Comparison of ENCODE assay signal across 8 cellular contexts in genomic region chr1:246817778-246818177, GRCh38.
DNase-seq lines count a peak whose midpoint lies in the region; ATAC-seq, FAIRE-seq and TF ChIP-seq lines count a peak whose summit lies in the region.
"Not testable (repeated sequence)": the region's sequence is repeated elsewhere in the genome, so short reads cannot be mapped to it uniquely, and the experiment has no call there.

No MANE protein-coding gene starts in this region.

- not testable (repeated sequence) for H3K9me3 ChIP-seq in IMR-90 (ENCODE audit: control insufficient read depth, insufficient read depth, low read length); astrocyte (ENCODE audit: insufficient read depth, low read depth, low read length)

- H3K4me1 ChIP-seq in IMR-90 (ENCODE audit: control insufficient read depth, insufficient read depth, low read length); astrocyte (ENCODE audit: insufficient read depth, low read length): not testable (repeated sequence)

- not testable (repeated sequence) for TF ChIP-seq RAD21 in IMR-90 (IDR thresholded peaks at IDR 0.05; ENCODE audit: low read length)

- not testable (repeated sequence) for H3K36me3 Mint-ChIP-seq in astrocyte (ENCODE audit: low read depth, unreplicated experiment)

- H2BK5ac ChIP-seq in IMR-90 (ENCODE audit: low read depth, low read length, poor library complexity, severe bottlenecking): not testable (repeated sequence)

- not testable (repeated sequence) for H3K56ac ChIP-seq in IMR-90 (ENCODE audit: extremely low read depth, insufficient read depth, low read length)

- H3K9me1 ChIP-seq in IMR-90 (ENCODE audit: insufficient read depth, low read length): not testable (repeated sequence)

- H2AK9ac ChIP-seq in IMR-90 (replicated peaks; ENCODE audit: low read depth, low read length, poor library complexity): not testable (repeated sequence)

- H4K8ac ChIP-seq in IMR-90 (ENCODE audit: low read depth in 2 of 2, low read length in 2 of 2): not testable (repeated sequence)

- not testable (repeated sequence) for H3K14ac ChIP-seq in IMR-90 (replicated peaks; ENCODE audit: low read depth, low read length)

- not testable (repeated sequence) for H2BK15ac ChIP-seq in IMR-90 (ENCODE audit: low read depth, low read length)

- H3K4me2 ChIP-seq in IMR-90 (ENCODE audit: low read depth, low read length); astrocyte (ENCODE audit: low read length): not testable (repeated sequence)

- not testable (repeated sequence) for H2AFZ ChIP-seq in IMR-90 (replicated peaks; ENCODE audit: low read length, poor library complexity); astrocyte (ENCODE audit: low read depth, low read length)

- not testable (repeated sequence) for H3K4me3 Mint-ChIP-seq in astrocyte (ENCODE audit: unreplicated experiment)

- not testable (repeated sequence) for H3K9me3 Mint-ChIP-seq in astrocyte (ENCODE audit: unreplicated experiment)

- peaks cover 16% of the 10 kb centered on the region for H3K27me3 Mint-ChIP-seq in astrocyte (ENCODE audit: low read depth, unreplicated experiment)

- peaks cover 14% of the 10 kb centered on the region for H3K27me3 ChIP-seq in IMR-90 (ENCODE audit: control insufficient read depth, insufficient read depth, low read length)
- H3K27me3 ChIP-seq in astrocyte (ENCODE audit: insufficient read depth, low read length): not testable (repeated sequence)

- in situ Hi-C loops in GM13976 (cut with MboI; ENCODE audit: low sequenced_read_pairs, unreplicated experiment); IMR-90 (cut with MboI; ENCODE audit: low sequenced_read_pairs): not testable (repeated sequence)

- not testable (repeated sequence) for H3K4me1 Mint-ChIP-seq in astrocyte (ENCODE audit: low read depth, unreplicated experiment)

- not testable (repeated sequence) for H3K18ac ChIP-seq in IMR-90 (ENCODE audit: low read depth, low read length)

- ATAC-seq in IMR-90 (ENCODE audit: low read depth): not testable (repeated sequence)

- H3K27ac ChIP-seq in IMR-90 (ENCODE audit: insufficient read depth, low read length); astrocyte (ENCODE audit: low read depth, low read length): not testable (repeated sequence)

- not testable (repeated sequence) for H2AK5ac ChIP-seq in IMR-90 (ENCODE audit: low read depth, low read length)

- not testable (repeated sequence) for H3K23ac ChIP-seq in IMR-90 (ENCODE audit: low read depth, low read length)

- DNase-seq in Ammon's horn (ENCODE audit: low spot score) (peak; percentile 76), GM13976 (ENCODE audit: low spot score) (peak; percentile 88), IMR-90 (peak; percentile 27), NCI-H82 (lab: John Stamatoyannopoulos, UW) (peak; percentile 48), erythroblast (lab: John Stamatoyannopoulos, UW) (peak; percentile 66 to 77), iPS DF 19.7 (ENCODE audit: low read depth, low spot score) (peak; percentile 57), renal cortical epithelial cell (ENCODE audit: low read depth) (peak; percentile 41)
- not testable (repeated sequence) for DNase-seq in astrocyte (ENCODE audit: low read depth)

- CTCF ChIA-PET in IMR-90 (lab: Yijun Ruan, JAX): not testable (repeated sequence)

- dilution Hi-C loops in IMR-90 (cut with HindIII; ENCODE audit: low sequenced_read_pairs, unreplicated experiment): not testable (repeated sequence)

- 100% methylated on average over 2 of the region's 9 CpGs; no CpG with 5 or more reads in 1 of the 2 experiments for WGBS in IMR-90 (ENCODE audit: extremely low coverage in 2 of 2, insufficient read length in 1 of 2), 2 experiments

- H3K27ac Mint-ChIP-seq in astrocyte (ENCODE audit: unreplicated experiment): not testable (repeated sequence)

- POLR2A ChIA-PET in IMR-90 (lab: Charles Lee; ENCODE audit: unreplicated experiment): not testable (repeated sequence)

- not testable (repeated sequence) for H4K5ac ChIP-seq in IMR-90 (ENCODE audit: low read depth, low read length)

- FAIRE-seq in astrocyte (lab: Jason Lieb, UNC): peak; percentile 54

- intact Hi-C loops in IMR-90 (cut with micrococcal nuclease): not testable (repeated sequence)

- not testable (repeated sequence) for BruUV-seq in IMR-90 (replicated peaks; lab: Mats Ljungman, UMichigan)

- TF ChIP-seq CTCF in GM13976 (IDR thresholded peaks at IDR 0.05; ENCODE audit: borderline replicate concordance, control extremely low read depth, extremely low read depth, insufficient read depth, missing control alignments); IMR-90 (conservative IDR thresholded peaks at IDR 0.05; ENCODE audit: low read depth, low read length); astrocyte (IDR thresholded peaks at IDR 0.05; ENCODE audit: insufficient read depth, low read depth, low read length): not testable (repeated sequence)

- H4K91ac ChIP-seq in IMR-90 (ENCODE audit: insufficient read depth, low read depth, low read length): not testable (repeated sequence)

- not testable (repeated sequence) for H3K9ac ChIP-seq in IMR-90 (ENCODE audit: low read depth, low read length); astrocyte (ENCODE audit: low read length)

- H2BK20ac ChIP-seq in IMR-90 (ENCODE audit: low read depth, low read length): not testable (repeated sequence)

- not testable (repeated sequence) for H3K4me3 ChIP-seq in IMR-90 (ENCODE audit: insufficient read depth, low read depth, low read length); astrocyte (ENCODE audit: insufficient read depth, low read depth, low read length)

- not testable (repeated sequence) for TF ChIP-seq POLR2A in IMR-90 (IDR thresholded peaks at IDR 0.05; ENCODE audit: low read depth, low read length); erythroblast (IDR thresholded peaks at IDR 0.05; ENCODE audit: low read length)

- H4K20me1 ChIP-seq in IMR-90 (ENCODE audit: insufficient read depth, low read length); astrocyte (ENCODE audit: insufficient read depth, low read length): not testable (repeated sequence)

- not testable (repeated sequence) for H3K79me2 ChIP-seq in astrocyte (ENCODE audit: insufficient read depth, low read length)

- H3K4ac ChIP-seq in IMR-90 (ENCODE audit: low read depth, low read length): not testable (repeated sequence)

- H2BK120ac ChIP-seq in IMR-90 (ENCODE audit: low read depth, low read length): not testable (repeated sequence)

- not testable (repeated sequence) for H3K36me3 ChIP-seq in IMR-90 (ENCODE audit: control insufficient read depth, insufficient read depth, low read length); astrocyte (ENCODE audit: insufficient read depth, low read length)

- not testable (repeated sequence) for H3K79me1 ChIP-seq in IMR-90 (ENCODE audit: low read depth in 1 of 2, low read length in 2 of 2)
